In the genomic region with DNA sequence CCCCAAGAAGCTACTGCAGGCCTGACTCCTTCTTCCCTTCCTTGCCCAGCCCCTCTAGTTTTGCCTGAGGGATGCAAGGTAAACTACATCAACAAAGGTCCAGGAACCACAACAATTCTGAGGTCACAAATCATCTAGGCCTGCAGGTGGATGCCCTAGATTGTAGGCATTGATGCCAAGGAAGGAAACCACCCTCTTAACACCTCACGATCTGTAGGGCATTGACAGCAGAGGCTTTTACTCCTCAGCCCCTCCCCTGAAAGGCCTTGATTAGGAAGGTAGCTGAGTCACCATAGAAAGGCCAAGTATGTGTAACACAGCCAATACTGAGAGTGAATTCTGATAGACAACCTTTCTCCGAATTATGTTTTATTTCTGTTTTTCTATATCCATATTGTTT, we compare ENCODE assay signal across 10 cellular contexts. TPM values are rescaled to one million over a fixed set of nuclear protein-coding genes. Genes with fewer than 3 reads are reported as not detected.
DNase-seq lines count a peak whose midpoint lies in the region; ATAC-seq and TF ChIP-seq lines count a peak whose summit lies in the region.
"Had no signal": no experiment of that assay in that cellular context is flagged by ENCODE, and none has a peak within 500 bp of the region (broad histone marks: within the 10 kb centered on the region; RNA-seq: fewer than 3 reads in every experiment).

No MANE protein-coding gene starts in this region.

- H3K79me2 ChIP-seq in OCI-LY7 (ENCODE audit: insufficient read depth, low read depth, low read length) = no peaks in the 10 kb centered on the region

- H3K36me3 ChIP-seq in OCI-LY7 (ENCODE audit: insufficient read depth, low read length) = no peaks in the 10 kb centered on the region

- no peak overlapping the region for H3K27ac ChIP-seq in OCI-LY7 (ENCODE audit: low read depth, low read length, poor library complexity, severe bottlenecking)

- H3K4me1 Mint-ChIP-seq in activated T-helper 2 cell treated with anti-CD3 and anti-CD28 coated beads, Interferon-gamma antibody, Interleukin-2, Interleukin-4, amounts not matched to agents 10 μg/mL and 5 μg/mL and 100 μg/mL, durations not matched to agents 14 hours and 24 hours and 36 hours (ENCODE audit: low read depth) = peaks cover 22% of the 10 kb centered on the region

- H3K36me3 Mint-ChIP-seq in activated T-helper 2 cell treated with anti-CD3 and anti-CD28 coated beads, Interferon-gamma antibody, Interleukin-2, Interleukin-4, amounts not matched to agents 10 μg/mL and 5 μg/mL and 100 μg/mL, durations not matched to agents 14 hours and 24 hours and 36 hours (ENCODE audit: low read depth) = peaks cover 9% of the 10 kb centered on the region

- ATAC-seq in HG03196 (IDR thresholded peaks at IDR 0.05; ENCODE audit: unreplicated experiment) = no peak
- ATAC-seq: sciatic nerve had no signal

- no peak overlapping the region for H3K4me2 ChIP-seq in OCI-LY7 (ENCODE audit: low read length)

- peak; percentile 7 for DNase-seq in stimulated activated naive CD4-positive, alpha-beta T cell treated with Interleukin-2 at 50 U/mL for 16 hours (lab: John Stamatoyannopoulos, UW)
- DNase-seq in stimulated activated naive CD4-positive, alpha-beta T cell (lab: John Stamatoyannopoulos, UW) = no peak
- no peak for DNase-seq in OCI-LY7 (ENCODE audit: low spot score)
- peak; percentile 2 for DNase-seq in effector CD4-positive, alpha-beta T cell
- no peak for DNase-seq in HK-2 (ENCODE audit: unreplicated experiment)
- no peak for DNase-seq in activated T-helper 2 cell treated with anti-CD3 and anti-CD28 coated beads, Interferon-gamma antibody, Interleukin-2, Interleukin-4, amounts not matched to agents 10 μg/mL and 5 μg/mL and 100 μg/mL, durations not matched to agents 14 hours and 24 hours and 36 hours (ENCODE audit: low spot score)
- no peak for DNase-seq in DMS 273 treated with DMSO at 0.1 percent for 48 hours (lab: John Stamatoyannopoulos, UW)
- DNase-seq: NCI-H69 had no signal

- H2AFZ ChIP-seq in OCI-LY7 (ENCODE audit: low read length) = peak overlapping the region; percentile 74

- peaks cover 28% of the 10 kb centered on the region for H3K4me1 ChIP-seq in OCI-LY7 (ENCODE audit: insufficient read depth, low read length, poor library complexity, severe bottlenecking)

- H3K9me3 ChIP-seq in OCI-LY7 (ENCODE audit: low read length) = no peaks in the 10 kb centered on the region

- no TSS peak for BruUV-seq in OCI-LY7 (replicated peaks; lab: Mats Ljungman, UMichigan)

- no peak overlapping the region for H3K4me3 ChIP-seq in OCI-LY7 (ENCODE audit: low read depth, low read length, poor library complexity, severe bottlenecking)

- H3K9me2 ChIP-seq in OCI-LY7 (ENCODE audit: insufficient read depth, low read length) = no peaks in the 10 kb centered on the region

- CTCF ChIA-PET in OCI-LY7 (lab: Charles Lee; ENCODE audit: unreplicated experiment) = no interaction called here

- no peak for TF ChIP-seq CTCF in OCI-LY7 (conservative IDR thresholded peaks at IDR 0.05; ENCODE audit: low read length)

- no peaks in the 10 kb centered on the region for H3K27me3 Mint-ChIP-seq in activated T-helper 2 cell treated with anti-CD3 and anti-CD28 coated beads, Interferon-gamma antibody, Interleukin-2, Interleukin-4, amounts not matched to agents 10 μg/mL and 5 μg/mL and 100 μg/mL, durations not matched to agents 14 hours and 24 hours and 36 hours (ENCODE audit: low read depth)

- no peak overlapping the region for H3K27ac Mint-ChIP-seq in activated T-helper 2 cell treated with anti-CD3 and anti-CD28 coated beads, Interferon-gamma antibody, Interleukin-2, Interleukin-4, amounts not matched to agents 10 μg/mL and 5 μg/mL and 100 μg/mL, durations not matched to agents 14 hours and 24 hours and 36 hours

- no peaks in the 10 kb centered on the region for H4K20me1 ChIP-seq in OCI-LY7 (ENCODE audit: insufficient read depth, low read length)

- peaks cover 6% of the 10 kb centered on the region for H3K9me3 Mint-ChIP-seq in activated T-helper 2 cell treated with anti-CD3 and anti-CD28 coated beads, Interferon-gamma antibody, Interleukin-2, Interleukin-4, amounts not matched to agents 10 μg/mL and 5 μg/mL and 100 μg/mL, durations not matched to agents 14 hours and 24 hours and 36 hours

- POLR2A ChIA-PET in OCI-LY7 (lab: Charles Lee) = interaction anchor here (0.7 kb wide), 2 partner anchors 30 to 168 kb away, joined by 3 read pairs; no protein-coding TSS in a partner anchor

- H3K4me3 Mint-ChIP-seq in activated T-helper 2 cell treated with anti-CD3 and anti-CD28 coated beads, Interferon-gamma antibody, Interleukin-2, Interleukin-4, amounts not matched to agents 10 μg/mL and 5 μg/mL and 100 μg/mL, durations not matched to agents 14 hours and 24 hours and 36 hours (ENCODE audit: low read depth) = no peak overlapping the region

- intact Hi-C loops in OCI-LY7 (cut with micrococcal nuclease; ENCODE audit: unreplicated experiment) = no loop called here
- intact Hi-C loops in activated T-helper 2 cell treated with anti-CD3 and anti-CD28 coated beads, Interferon-gamma antibody, Interleukin-2, Interleukin-4, amounts not matched to agents 10 μg/mL and 5 μg/mL and 100 μg/mL, durations not matched to agents 14 hours and 24 hours and 36 hours (cut with micrococcal nuclease) = no loop called here

RNA-seq across cellular contexts. Expression of a gene that starts 46.7 kb away (rescaled TPM):
- total RNA-seq in OCI-LY7 (2014; rRNA removed; shearing (Covaris generic)) = 18.1 and 22.9 TPM in 2 replicates
- 27.6 and 35.3 TPM in 2 replicates for total RNA-seq in OCI-LY7 (2022)
- 57.6 and 59.5 TPM in 2 replicates for total RNA-seq in activated T-helper 2 cell treated with anti-CD3 and anti-CD28 coated beads, Interferon-gamma antibody, Interleukin-2, Interleukin-4, amounts not matched to agents 10 μg/mL and 5 μg/mL and 100 μg/mL, durations not matched to agents 14 hours and 24 hours and 36 hours

Comparison
In these comparisons a context has a peak if more than half of its experiments do, and no peak if none do; other contexts are left out.
1. DNase-seq: peak in stimulated activated naive CD4-positive, alpha-beta T cell treated with Interleukin-2 at 50 U/mL for 16 hours (single experiment) and effector CD4-positive, alpha-beta T cell (single experiment); none in stimulated activated naive CD4-positive, alpha-beta T cell (0 of 6), OCI-LY7 (single experiment), HK-2 (single experiment), activated T-helper 2 cell treated with anti-CD3 and anti-CD28 coated beads, Interferon-gamma antibody, Interleukin-2, Interleukin-4, amounts not matched to agents 10 μg/mL and 5 μg/mL and 100 μg/mL, durations not matched to agents 14 hours and 24 hours and 36 hours (single experiment) and DMS 273 treated with DMSO at 0.1 percent for 48 hours (single experiment).